Comparison of ENCODE assay signal across 9 cellular contexts in genomic region chr9:127505396-127506116, GRCh38. TPM values are rescaled to one million over a fixed set of nuclear protein-coding genes. Genes with fewer than 3 reads are reported as not detected.
DNase-seq lines count a peak whose midpoint lies in the region; ATAC-seq and TF ChIP-seq lines count a peak whose summit lies in the region.
"Had no signal": no experiment of that assay in that cellular context is flagged by ENCODE, and none has a peak within 500 bp of the region (broad histone marks: within the 10 kb centered on the region; RNA-seq: fewer than 3 reads in every experiment).

No MANE protein-coding gene starts in this region.

- ATAC-seq in heart right ventricle, result peak in 5 of 8 donors; percentile 22 to 34 (median 27)
- ATAC-seq in GM21526 (IDR thresholded peaks at IDR 0.05; ENCODE audit: low FRiP score, unreplicated experiment), result no peak

- H3K27me3 Mint-ChIP-seq in activated T-cell treated with anti-CD3 and anti-CD28 coated beads, Interleukin-2, amount 50 U/mL, for 24 hours, result no peaks in the 10 kb centered on the region

- H2AFZ ChIP-seq in Karpas-422 (ENCODE audit: low read length), result no peak overlapping the region

- H3K27ac Mint-ChIP-seq in activated T-cell treated with anti-CD3 and anti-CD28 coated beads, Interleukin-2, amount 50 U/mL, for 24 hours, result no peak overlapping the region
- H3K27ac Mint-ChIP-seq: immature natural killer cell had no signal

- no peaks in the 10 kb centered on the region for H3K27me3 ChIP-seq in Karpas-422 (ENCODE audit: low read length)
- no peaks in the 10 kb centered on the region for H3K27me3 ChIP-seq in heart right ventricle

- H3K4me3 Mint-ChIP-seq in activated T-cell treated with anti-CD3 and anti-CD28 coated beads, Interleukin-2, amount 50 U/mL, for 24 hours, result no peak overlapping the region
- H3K4me3 Mint-ChIP-seq: immature natural killer cell had no signal

- H3K4me3 ChIP-seq in Karpas-422 (ENCODE audit: low read length) (no peak overlapping the region), heart right ventricle (no peak overlapping the region)

- H3K4me2 ChIP-seq in Karpas-422 (ENCODE audit: low read depth, low read length, poor library complexity, severe bottlenecking), result no peak overlapping the region

- no peaks in the 10 kb centered on the region for H3K4me1 ChIP-seq in Karpas-422 (ENCODE audit: low read length)
- H3K4me1 ChIP-seq in heart right ventricle, result peaks cover 0 to 25% (median 12%) of the 10 kb centered on the region in 9 donors

- DNase-seq in ELR (ENCODE audit: low read depth) (peak; percentile 76), Karpas-422 (peak; percentile 80), heart right ventricle (no peak), NCI-H1092 (lab: John Stamatoyannopoulos, UW) (no peak), NCI-H2029 (lab: John Stamatoyannopoulos, UW) (no peak)
- DNase-seq in activated T-cell treated with anti-CD3 and anti-CD28 coated beads, Interleukin-2, amount 50 U/mL, for 24 hours, result peak; percentile 46
- peak; percentile 7 to 42 for DNase-seq in stimulated activated CD4-positive, alpha-beta T cell treated with anti-CD3 and anti-CD28 coated beads, Interleukin-4, amount 100 ng/mL, for 48 hours (ENCODE audit: low read depth in 2 of 2)

- no peaks in the 10 kb centered on the region for H3K9me2 ChIP-seq in Karpas-422 (replicated peaks; ENCODE audit: insufficient read depth, low read length)

- no peak overlapping the region for H3K9ac ChIP-seq in Karpas-422 (ENCODE audit: low read length)

- H3K27ac ChIP-seq in Karpas-422 (ENCODE audit: low read length), result no peak overlapping the region
- peak overlapping the region in 2 of 10 donors; percentile 9 to 41 for H3K27ac ChIP-seq in heart right ventricle

- intact Hi-C loops in heart right ventricle (cut with DNase I), result loop anchor here in 9 of 10 donors (1.0 to 10.0 kb wide), 7 partner anchors 81 to 419 kb away; partner anchors contain the start of gene TOR2A (in 4 of the 9)

- H3K9me3 ChIP-seq in Karpas-422 (ENCODE audit: low read length) (no peaks in the 10 kb centered on the region), heart right ventricle (no peaks in the 10 kb centered on the region)

- no peaks in the 10 kb centered on the region for H4K20me1 ChIP-seq in Karpas-422 (ENCODE audit: insufficient read depth, low read depth, low read length)

- H3K9me3 Mint-ChIP-seq in activated T-cell treated with anti-CD3 and anti-CD28 coated beads, Interleukin-2, amount 50 U/mL, for 24 hours, result no peaks in the 10 kb centered on the region
- H3K9me3 Mint-ChIP-seq: immature natural killer cell had no signal

- TF ChIP-seq CTCF in heart right ventricle (IDR thresholded peaks at IDR 0.05), result peak in 6 of 9 donors; percentile 36 to 52 (median 43)

- H3K36me3 ChIP-seq in Karpas-422 (ENCODE audit: insufficient read depth, low read length) (no peaks in the 10 kb centered on the region), heart right ventricle (peaks cover 0 to 95% (median 9%) of the 10 kb centered on the region in 9 donors)

- peaks cover 8% of the 10 kb centered on the region for H3K36me3 Mint-ChIP-seq in activated T-cell treated with anti-CD3 and anti-CD28 coated beads, Interleukin-2, amount 50 U/mL, for 24 hours (ENCODE audit: low read depth)
- H3K36me3 Mint-ChIP-seq: immature natural killer cell had no signal

- 73 to 77% methylated on average over 16 of the region's 16 CpGs for WGBS in heart right ventricle, 2 donors

- H3K4me1 Mint-ChIP-seq in activated T-cell treated with anti-CD3 and anti-CD28 coated beads, Interleukin-2, amount 50 U/mL, for 24 hours (ENCODE audit: low read depth), result no peaks in the 10 kb centered on the region
- H3K4me1 Mint-ChIP-seq: immature natural killer cell had no signal

- no peaks in the 10 kb centered on the region for H3K79me2 ChIP-seq in Karpas-422 (ENCODE audit: low read length)

RNA-seq across cellular contexts. Expression of gene LRSAM1, which starts 54.2 kb away (rescaled TPM):
- total RNA-seq in Karpas-422 (2014; rRNA removed; shearing (Covaris generic); ENCODE audit: low replicate concordance), result 14.4 and 15.5 TPM in 2 replicates
- 10 to 100 TPM; 24.9 to 49.6 (median 29.5) TPM for total RNA-seq in heart right ventricle
- polyA plus RNA-seq in heart right ventricle, result 10 to 100 TPM; 21.2 to 59.9 TPM

RNA-seq across cellular contexts. Expression of gene RPL12, which starts 54.4 kb away (rescaled TPM):
- 2,789 and 3,026 TPM in 2 replicates for total RNA-seq in Karpas-422 (2014; rRNA removed; shearing (Covaris generic); ENCODE audit: low replicate concordance)
- total RNA-seq in heart right ventricle, result 100 to 1,000 TPM; 409 to 810 (median 499) TPM
- 1,000 to 10,000 TPM; 1,671 to 1,920 TPM for polyA plus RNA-seq in heart right ventricle

Comparison
In these comparisons a context has a peak if more than half of its experiments do, and no peak if none do; other contexts are left out.
1. DNase-seq: peak in ELR (single experiment), Karpas-422 (single experiment), activated T-cell treated with anti-CD3 and anti-CD28 coated beads, Interleukin-2, amount 50 U/mL, for 24 hours (single experiment) and stimulated activated CD4-positive, alpha-beta T cell treated with anti-CD3 and anti-CD28 coated beads, Interleukin-4, amount 100 ng/mL, for 48 hours (2 of 2); none in heart right ventricle (0 of 2), NCI-H1092 (single experiment) and NCI-H2029 (single experiment).